Comparison of ENCODE assay signal across 1 cellular context in the genomic region with DNA sequence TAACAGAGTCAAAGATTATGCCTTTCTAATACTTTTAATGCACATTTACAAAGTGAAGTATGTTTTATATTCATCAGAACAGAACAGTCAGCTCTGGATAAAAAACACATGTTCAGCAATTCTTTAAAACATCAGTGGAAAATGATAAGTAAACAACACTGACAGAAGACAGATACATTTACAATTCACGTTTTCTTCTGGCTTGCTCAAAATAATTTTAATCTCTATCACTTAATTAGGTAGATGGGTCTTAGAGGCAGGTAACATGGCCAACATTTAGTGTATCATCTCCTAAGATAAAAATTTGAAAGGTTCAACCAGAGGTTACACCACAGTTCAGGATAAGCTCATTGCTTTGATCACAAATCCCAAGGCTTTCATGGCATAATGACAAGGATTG.
TF ChIP-seq lines count a peak whose summit lies in the region.

No MANE protein-coding gene starts in this region.

TF ChIP-seq in HepG2, 621 proteins besides CTCF, POLR2A, EP300 and RAD21 (continued from another document):
- TF ChIP-seq, protein P1, sequence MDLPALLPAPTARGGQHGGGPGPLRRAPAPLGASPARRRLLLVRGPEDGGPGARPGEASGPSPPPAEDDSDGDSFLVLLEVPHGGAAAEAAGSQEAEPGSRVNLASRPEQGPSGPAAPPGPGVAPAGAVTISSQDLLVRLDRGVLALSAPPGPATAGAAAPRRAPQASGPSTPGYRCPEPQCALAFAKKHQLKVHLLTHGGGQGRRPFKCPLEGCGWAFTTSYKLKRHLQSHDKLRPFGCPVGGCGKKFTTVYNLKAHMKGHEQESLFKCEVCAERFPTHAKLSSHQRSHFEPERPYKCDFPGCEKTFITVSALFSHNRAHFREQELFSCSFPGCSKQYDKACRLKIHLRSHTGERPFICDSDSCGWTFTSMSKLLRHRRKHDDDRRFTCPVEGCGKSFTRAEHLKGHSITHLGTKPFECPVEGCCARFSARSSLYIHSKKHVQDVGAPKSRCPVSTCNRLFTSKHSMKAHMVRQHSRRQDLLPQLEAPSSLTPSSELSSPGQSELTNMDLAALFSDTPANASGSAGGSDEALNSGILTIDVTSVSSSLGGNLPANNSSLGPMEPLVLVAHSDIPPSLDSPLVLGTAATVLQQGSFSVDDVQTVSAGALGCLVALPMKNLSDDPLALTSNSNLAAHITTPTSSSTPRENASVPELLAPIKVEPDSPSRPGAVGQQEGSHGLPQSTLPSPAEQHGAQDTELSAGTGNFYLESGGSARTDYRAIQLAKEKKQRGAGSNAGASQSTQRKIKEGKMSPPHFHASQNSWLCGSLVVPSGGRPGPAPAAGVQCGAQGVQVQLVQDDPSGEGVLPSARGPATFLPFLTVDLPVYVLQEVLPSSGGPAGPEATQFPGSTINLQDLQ (CRISPR knock-in tag; IDR thresholded peaks at IDR 0.05) = no peak
